In the genomic region with DNA sequence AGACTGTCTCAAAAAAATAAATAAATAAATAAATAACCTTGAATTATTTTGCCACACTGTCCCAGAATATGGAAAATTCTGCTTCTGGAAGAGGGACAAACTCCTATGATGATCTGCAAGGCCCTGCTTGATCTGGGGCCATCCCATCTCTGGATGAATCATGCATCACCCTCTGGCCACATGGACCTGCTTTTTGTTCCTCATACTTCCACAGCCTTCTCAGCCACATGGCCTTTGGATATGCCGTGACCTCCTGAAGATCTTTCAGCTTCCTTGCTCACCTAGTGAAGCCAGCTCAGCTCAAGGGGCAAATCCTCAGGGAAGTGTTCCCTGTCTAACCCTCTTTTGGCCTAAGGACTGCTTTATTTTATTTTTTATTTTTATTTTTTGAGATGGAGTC, we compare ENCODE assay signal across 1 cellular context.
TF ChIP-seq lines count a peak whose summit lies in the region.

No MANE protein-coding gene starts in this region.

TF ChIP-seq in SK-N-SH treated with all-trans-retinoic acid at 6 μM for 48 hours, 23 proteins besides CTCF, POLR2A, EP300 and RAD21 (continued from another document):
- TF ChIP-seq ESRRG (CRISPR knock-in tag; IDR thresholded peaks at IDR 0.05) (no peak), CSDC2 (CRISPR knock-in tag; IDR thresholded peaks at IDR 0.05) (no peak), ZFP30 (CRISPR knock-in tag; IDR thresholded peaks at IDR 0.05) (no peak), TCF4 (CRISPR knock-in tag; IDR thresholded peaks at IDR 0.05; ENCODE audit: borderline replicate concordance) (no peak), ARNTL (CRISPR knock-in tag; IDR thresholded peaks at IDR 0.05; ENCODE audit: borderline replicate concordance, low read depth) (no peak)
- TF ChIP-seq, protein P1, sequence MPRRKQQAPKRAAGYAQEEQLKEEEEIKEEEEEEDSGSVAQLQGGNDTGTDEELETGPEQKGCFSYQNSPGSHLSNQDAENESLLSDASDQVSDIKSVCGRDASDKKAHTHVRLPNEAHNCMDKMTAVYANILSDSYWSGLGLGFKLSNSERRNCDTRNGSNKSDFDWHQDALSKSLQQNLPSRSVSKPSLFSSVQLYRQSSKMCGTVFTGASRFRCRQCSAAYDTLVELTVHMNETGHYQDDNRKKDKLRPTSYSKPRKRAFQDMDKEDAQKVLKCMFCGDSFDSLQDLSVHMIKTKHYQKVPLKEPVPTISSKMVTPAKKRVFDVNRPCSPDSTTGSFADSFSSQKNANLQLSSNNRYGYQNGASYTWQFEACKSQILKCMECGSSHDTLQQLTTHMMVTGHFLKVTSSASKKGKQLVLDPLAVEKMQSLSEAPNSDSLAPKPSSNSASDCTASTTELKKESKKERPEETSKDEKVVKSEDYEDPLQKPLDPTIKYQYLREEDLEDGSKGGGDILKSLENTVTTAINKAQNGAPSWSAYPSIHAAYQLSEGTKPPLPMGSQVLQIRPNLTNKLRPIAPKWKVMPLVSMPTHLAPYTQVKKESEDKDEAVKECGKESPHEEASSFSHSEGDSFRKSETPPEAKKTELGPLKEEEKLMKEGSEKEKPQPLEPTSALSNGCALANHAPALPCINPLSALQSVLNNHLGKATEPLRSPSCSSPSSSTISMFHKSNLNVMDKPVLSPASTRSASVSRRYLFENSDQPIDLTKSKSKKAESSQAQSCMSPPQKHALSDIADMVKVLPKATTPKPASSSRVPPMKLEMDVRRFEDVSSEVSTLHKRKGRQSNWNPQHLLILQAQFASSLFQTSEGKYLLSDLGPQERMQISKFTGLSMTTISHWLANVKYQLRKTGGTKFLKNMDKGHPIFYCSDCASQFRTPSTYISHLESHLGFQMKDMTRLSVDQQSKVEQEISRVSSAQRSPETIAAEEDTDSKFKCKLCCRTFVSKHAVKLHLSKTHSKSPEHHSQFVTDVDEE (CRISPR knock-in tag; IDR thresholded peaks at IDR 0.05) = no peak
TF ChIP-seq in SK-N-SH treated with all-trans-retinoic acid at 6 μM for 48 hours: peak in this region for 0.
